In genomic region chr6:28447512-28447906, GRCh38 we compare ENCODE assay signal across 9 cellular contexts. TPM values are rescaled to one million over a fixed set of nuclear protein-coding genes. Genes with fewer than 3 reads are reported as not detected.
DNase-seq lines count a peak whose midpoint lies in the region; ATAC-seq, FAIRE-seq and TF ChIP-seq lines count a peak whose summit lies in the region.
"Not testable (repeated sequence)": the region's sequence is repeated elsewhere in the genome, so short reads cannot be mapped to it uniquely, and the experiment has no call there.
"Had no signal": no experiment of that assay in that cellular context is flagged by ENCODE, and none has a peak within 500 bp of the region (broad histone marks: within the 10 kb centered on the region; RNA-seq: fewer than 3 reads in every experiment).

No MANE protein-coding gene starts in this region.

- peaks cover 28% of the 10 kb centered on the region for H3K36me3 Mint-ChIP-seq in activated CD8-positive, alpha-beta memory T cell treated with anti-CD3 and anti-CD28 coated beads, Interleukin-2, amount 10 ng/mL, durations not matched to agents 7 days and 5 days
- not testable (repeated sequence) for H3K36me3 Mint-ChIP-seq in stimulated activated effector memory CD8-positive, alpha-beta T cell treated with anti-CD3 and anti-CD28 coated beads, Interleukin-12 subunit alpha, Interleukin-12 subunit beta, amount 100 ng/mL, for 72 hours

- H3K4me3 ChIP-seq in NT2/D1 (ENCODE audit: insufficient read length, low read depth), result peak overlapping the region; percentile 50
- peak overlapping the region; percentile 55 for H3K4me3 ChIP-seq in astrocyte of the spinal cord (ENCODE audit: low read depth, low read length)
- H3K4me3 ChIP-seq in epithelial cell of esophagus (ENCODE audit: low read length), result peak overlapping the region; percentile 47
- peak overlapping the region; percentile 74 for H3K4me3 ChIP-seq in iPS-20b (ENCODE audit: low read length)
- H3K4me3 ChIP-seq in neural cell (ENCODE audit: low read length), result peak overlapping the region; percentile 70

- peak overlapping the region; percentile 88 for H2AFZ ChIP-seq in neural cell (ENCODE audit: low read depth, low read length)

- H3K27ac Mint-ChIP-seq in activated CD8-positive, alpha-beta memory T cell treated with anti-CD3 and anti-CD28 coated beads, Interleukin-2, amount 10 ng/mL, durations not matched to agents 7 days and 5 days; stimulated activated effector memory CD8-positive, alpha-beta T cell treated with anti-CD3 and anti-CD28 coated beads, Interleukin-12 subunit alpha, Interleukin-12 subunit beta, amount 100 ng/mL, for 72 hours: not testable (repeated sequence)

- H3K9me3 ChIP-seq in NT2/D1 (ENCODE audit: insufficient read depth, low read length); iPS-20b (ENCODE audit: insufficient read depth, low read depth, low read length); neural cell (ENCODE audit: low read length): not testable (repeated sequence)

- H3K4me3 Mint-ChIP-seq in activated CD8-positive, alpha-beta memory T cell treated with anti-CD3 and anti-CD28 coated beads, Interleukin-2, amount 10 ng/mL, durations not matched to agents 7 days and 5 days, result peak overlapping the region; percentile 67
- H3K4me3 Mint-ChIP-seq in stimulated activated effector memory CD8-positive, alpha-beta T cell treated with anti-CD3 and anti-CD28 coated beads, Interleukin-12 subunit alpha, Interleukin-12 subunit beta, amount 100 ng/mL, for 72 hours, result peak overlapping the region; percentile 65

- CTCF ChIA-PET in activated CD8-positive, alpha-beta memory T cell treated with anti-CD3 and anti-CD28 coated beads, Interleukin-2, amount 10 ng/mL, durations not matched to agents 7 days and 5 days (lab: Charles Lee), result not testable (repeated sequence)

- not testable (repeated sequence) for TF ChIP-seq EP300 in neural cell (conservative IDR thresholded peaks at IDR 0.05; ENCODE audit: poor library complexity, severe bottlenecking)

- DNase-seq in D721Med (ENCODE audit: insufficient read length, low spot score); NT2/D1 (ENCODE audit: low read depth, low spot score); activated CD8-positive, alpha-beta memory T cell treated with anti-CD3 and anti-CD28 coated beads, Interleukin-2, amount 10 ng/mL, durations not matched to agents 7 days and 5 days; astrocyte of the spinal cord (ENCODE audit: low read depth, low spot score); epithelial cell of esophagus (ENCODE audit: low read depth); stimulated activated effector memory CD8-positive, alpha-beta T cell treated with anti-CD3 and anti-CD28 coated beads, Interleukin-12 subunit alpha, Interleukin-12 subunit beta, amount 100 ng/mL, for 72 hours (ENCODE audit: low spot score in 2 of 2): not testable (repeated sequence)

- ATAC-seq in activated CD8-positive, alpha-beta memory T cell treated with anti-CD3 and anti-CD28 coated beads, Interleukin-2, amount 10 ng/mL, durations not matched to agents 7 days and 5 days; stimulated activated effector memory CD8-positive, alpha-beta T cell treated with anti-CD3 and anti-CD28 coated beads, Interleukin-12 subunit alpha, Interleukin-12 subunit beta, amount 100 ng/mL, for 72 hours: not testable (repeated sequence)

- peaks cover 47% of the 10 kb centered on the region for H3K27me3 Mint-ChIP-seq in activated CD8-positive, alpha-beta memory T cell treated with anti-CD3 and anti-CD28 coated beads, Interleukin-2, amount 10 ng/mL, durations not matched to agents 7 days and 5 days

- in situ Hi-C loops in astrocyte of the spinal cord (cut with HindIII; ENCODE audit: low sequenced_read_pairs), result not testable (repeated sequence)

- FAIRE-seq in D721Med (lab: Jason Lieb, UNC), result peak; percentile 38

- not testable (repeated sequence) for H3K4me1 ChIP-seq in NT2/D1 (ENCODE audit: insufficient read depth, insufficient read length); iPS-20b (ENCODE audit: insufficient read depth, low read length)

- H3K27me3 ChIP-seq in NT2/D1 (ENCODE audit: insufficient read depth, insufficient read length); iPS-20b (ENCODE audit: insufficient read depth, low read length); neural cell (ENCODE audit: insufficient read depth, low read depth, low read length): not testable (repeated sequence)

- not testable (repeated sequence) for H3K36me3 ChIP-seq in NT2/D1 (ENCODE audit: insufficient read depth, insufficient read length, low read length); iPS-20b (ENCODE audit: insufficient read depth, low read depth, low read length); neural cell (ENCODE audit: insufficient read depth, low read length)

- TF ChIP-seq RAD21 in neural cell (conservative IDR thresholded peaks at IDR 0.05), result not testable (repeated sequence)

- not testable (repeated sequence) for H3K79me2 ChIP-seq in neural cell (replicated peaks; ENCODE audit: insufficient read depth, low read length)

- not testable (repeated sequence) for TF ChIP-seq CTCF in D721Med (IDR thresholded peaks at IDR 0.05; ENCODE audit: insufficient read depth, missing control alignments); astrocyte of the spinal cord (IDR thresholded peaks at IDR 0.05; ENCODE audit: low read depth, low read length); epithelial cell of esophagus (IDR thresholded peaks at IDR 0.05; ENCODE audit: insufficient read depth, low read depth, low read length, missing control alignments); neural cell (IDR thresholded peaks at IDR 0.05; ENCODE audit: poor library complexity, severe bottlenecking)

- not testable (repeated sequence) for H3K9me2 ChIP-seq in neural cell (ENCODE audit: insufficient read depth, low read length)

- H3K27ac ChIP-seq in iPS-20b (ENCODE audit: low read length); neural cell (ENCODE audit: low read length): not testable (repeated sequence)

- peaks cover 33% of the 10 kb centered on the region for H3K4me1 Mint-ChIP-seq in activated CD8-positive, alpha-beta memory T cell treated with anti-CD3 and anti-CD28 coated beads, Interleukin-2, amount 10 ng/mL, durations not matched to agents 7 days and 5 days
- H3K4me1 Mint-ChIP-seq in stimulated activated effector memory CD8-positive, alpha-beta T cell treated with anti-CD3 and anti-CD28 coated beads, Interleukin-12 subunit alpha, Interleukin-12 subunit beta, amount 100 ng/mL, for 72 hours, result peaks cover 30% of the 10 kb centered on the region

- not testable (repeated sequence) for H3K9me3 Mint-ChIP-seq in activated CD8-positive, alpha-beta memory T cell treated with anti-CD3 and anti-CD28 coated beads, Interleukin-2, amount 10 ng/mL, durations not matched to agents 7 days and 5 days (ENCODE audit: low read depth)
- peaks cover 15% of the 10 kb centered on the region for H3K9me3 Mint-ChIP-seq in stimulated activated effector memory CD8-positive, alpha-beta T cell treated with anti-CD3 and anti-CD28 coated beads, Interleukin-12 subunit alpha, Interleukin-12 subunit beta, amount 100 ng/mL, for 72 hours

- H3F3A ChIP-seq in neural cell (ENCODE audit: insufficient read depth, low read length, poor library complexity, severe bottlenecking), result not testable (repeated sequence)

- peak overlapping the region; percentile 40 for H3K4me2 ChIP-seq in neural cell (ENCODE audit: low read length)

- H4K20me1 ChIP-seq in neural cell (ENCODE audit: insufficient read depth), result not testable (repeated sequence)

- H3K9ac ChIP-seq in NT2/D1 (ENCODE audit: insufficient read length, low read depth) (peak overlapping the region; percentile 83), iPS-20b (ENCODE audit: low read depth, low read length) (peak overlapping the region; percentile 81; the same call in 1 of the 2 replicates), neural cell (ENCODE audit: low read length) (peak overlapping the region; percentile 56)

RNA-seq across cellular contexts. Expression of gene ZSCAN23, which starts 4.2 kb away (rescaled TPM):
- total RNA-seq in activated CD8-positive, alpha-beta memory T cell treated with anti-CD3 and anti-CD28 coated beads, Interleukin-2, amount 10 ng/mL, durations not matched to agents 7 days and 5 days, result under 1 TPM; 0.44 to 0.56 TPM
- 14.7 and 17.4 TPM in 2 replicates for polyA plus RNA-seq in neural cell
- 30.4 and 32.5 TPM in 2 replicates for polyA minus RNA-seq in neural cell
- total RNA-seq: Caco-2 had no signal

RNA-seq across cellular contexts. Expression of gene ZSCAN12, which starts 48.0 kb away (rescaled TPM):
- 1 to 10 TPM; 7.1 to 7.9 TPM for total RNA-seq in activated CD8-positive, alpha-beta memory T cell treated with anti-CD3 and anti-CD28 coated beads, Interleukin-2, amount 10 ng/mL, durations not matched to agents 7 days and 5 days
- polyA plus RNA-seq in neural cell, result 20.3 and 20.6 TPM in 2 replicates
- 27.3 and 29.3 TPM in 2 replicates for polyA minus RNA-seq in neural cell
